ENCODE assay signal across 8 cellular contexts in the genomic region with DNA sequence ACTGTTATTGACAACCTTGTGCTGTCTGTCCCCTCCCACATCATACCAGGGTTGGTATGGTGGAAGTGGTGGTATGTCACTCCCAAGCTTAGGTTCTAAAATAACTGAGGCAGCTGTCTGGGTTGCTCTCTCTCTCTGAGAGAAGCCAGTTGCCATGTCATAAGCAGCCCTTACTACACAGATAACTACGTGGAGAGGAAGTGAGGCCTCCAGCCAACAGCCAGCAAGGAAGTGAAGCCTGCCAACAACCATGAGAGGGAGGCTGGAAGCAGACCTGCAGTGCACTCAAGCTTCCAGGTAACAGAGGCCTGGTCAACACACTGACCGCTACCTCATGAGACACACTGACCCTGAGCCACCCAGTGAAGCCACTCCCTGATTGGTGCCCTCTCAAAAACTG. TPM values are rescaled to one million over a fixed set of nuclear protein-coding genes. Genes with fewer than 3 reads are reported as not detected.
DNase-seq lines count a peak whose midpoint lies in the region; ATAC-seq and TF ChIP-seq lines count a peak whose summit lies in the region.

No MANE protein-coding gene starts in this region.

- no peak overlapping the region for H3K4me3 ChIP-seq in NB4 (ENCODE audit: low read depth, low read length)

- peak; percentile 78 for ATAC-seq in GM21825 (IDR thresholded peaks at IDR 0.05; ENCODE audit: unreplicated experiment)
- peak; percentile 88 for ATAC-seq in Right ventricle myocardium superior (ENCODE audit: poor library complexity)
- ATAC-seq in GM19324 (IDR thresholded peaks at IDR 0.05; ENCODE audit: low FRiP score, unreplicated experiment): no peak

- intact Hi-C loops in Right ventricle myocardium superior (cut with DNase I): no loop called here

- no peak for TF ChIP-seq CTCF in NB4 (IDR thresholded peaks at IDR 0.05; ENCODE audit: low read depth, low read length)

- DNase-seq in GF-D8 (lab: John Stamatoyannopoulos, UW) (peak; percentile 54), NB4 (ENCODE audit: low read depth) (peak; percentile 63), Right ventricle myocardium superior (peak; percentile 61), SK-N-DZ (ENCODE audit: low spot score) (no peak)
- DNase-seq in stimulated activated CD4-positive, alpha-beta T cell treated with anti-CD3 and anti-CD28 coated beads, Interleukin-2, amount 100 ng/mL, for 24 hours: no peak
- DNase-seq in effector CD8-positive, alpha-beta T cell (lab: John Stamatoyannopoulos, UW): no peak

- no peak for TF ChIP-seq POLR2A in NB4 (IDR thresholded peaks at IDR 0.05; ENCODE audit: extremely low read depth, insufficient read length)

RNA-seq across cellular contexts. Expression of gene CTNNAL1, which starts 18.6 kb away (rescaled TPM):
- 77.5 TPM for total RNA-seq in Right ventricle myocardium superior
- 124 and 162 TPM in 2 replicates for polyA plus RNA-seq in SK-N-DZ (2014; cell fraction: cytosol; rRNA removed)
- 63.0 and 79.0 TPM in 2 replicates for polyA plus RNA-seq in SK-N-DZ (2014; cell fraction: nucleus; rRNA removed)

Comparison
In these comparisons a context has a peak if more than half of its experiments do, and no peak if none do; other contexts are left out.
1. DNase-seq: peak in GF-D8 (single experiment), NB4 (single experiment) and Right ventricle myocardium superior (single experiment); none in stimulated activated CD4-positive, alpha-beta T cell treated with anti-CD3 and anti-CD28 coated beads, Interleukin-2, amount 100 ng/mL, for 24 hours (0 of 2), SK-N-DZ (single experiment) and effector CD8-positive, alpha-beta T cell (single experiment).